ENCODE assay signal across 8 cellular contexts in genomic region chr5:86880785-86881492, GRCh38.
DNase-seq lines count a peak whose midpoint lies in the region; ATAC-seq and TF ChIP-seq lines count a peak whose summit lies in the region.

No MANE protein-coding gene starts in this region.

- DNase-seq in NCI-H82 treated with DMSO at 0.1 percent for 48 hours (lab: John Stamatoyannopoulos, UW; ENCODE audit: unreplicated experiment) (peak; percentile 75), osteocyte (ENCODE audit: extremely low spot score, unreplicated experiment) (no peak), OCI-M2 (lab: John Stamatoyannopoulos, UW; ENCODE audit: unreplicated experiment) (no peak)
- peak; percentile 22 to 32 for DNase-seq in activated T-cell treated with anti-CD3 and anti-CD28 coated beads, Interleukin-2, amount 50 U/mL, for 72 hours

- H3K4me3 Mint-ChIP-seq in activated T-cell treated with anti-CD3 and anti-CD28 coated beads, Interleukin-2, amount 50 U/mL, for 72 hours = no peak overlapping the region
- no peak overlapping the region for H3K4me3 Mint-ChIP-seq in osteocyte (ENCODE audit: unreplicated experiment)

- no peak for TF ChIP-seq POLR2A in gastroesophageal sphincter (IDR thresholded peaks at IDR 0.05)

- H3F3A ChIP-seq in DOHH2 (ENCODE audit: control insufficient read depth, insufficient read depth) = no peaks in the 10 kb centered on the region

- H3K4me1 Mint-ChIP-seq in activated T-cell treated with anti-CD3 and anti-CD28 coated beads, Interleukin-2, amount 50 U/mL, for 72 hours (ENCODE audit: low read depth) = no peaks in the 10 kb centered on the region
- H3K4me1 Mint-ChIP-seq in osteocyte (ENCODE audit: unreplicated experiment) = no peaks in the 10 kb centered on the region

- H3K4me3 ChIP-seq in DOHH2 (ENCODE audit: low read length) (no peak overlapping the region), gastroesophageal sphincter (no peak overlapping the region)

- 48 to 83% methylated on average over 2 to 3 of the region's 3 CpGs for WGBS in gastroesophageal sphincter (ENCODE audit: low coverage in 1 of 2), 2 donors

- ATAC-seq in GM21367 (IDR thresholded peaks at IDR 0.05; ENCODE audit: unreplicated experiment) (peak; percentile 95), HG03558 (IDR thresholded peaks at IDR 0.05; ENCODE audit: extremely low read depth, unreplicated experiment) (peak; percentile 90), gastroesophageal sphincter (peak; percentile 57)
- ATAC-seq in activated T-cell treated with anti-CD3 and anti-CD28 coated beads, Interleukin-2, amount 50 U/mL, for 72 hours (replicated peaks in 1 of 2) = peak; percentile 91 to 93

- TF ChIP-seq EP300 in gastroesophageal sphincter (IDR thresholded peaks at IDR 0.05) = no peak

- no peaks in the 10 kb centered on the region for H3K9me2 ChIP-seq in DOHH2 (replicated peaks; ENCODE audit: control insufficient read depth, low read length)

- H3K36me3 Mint-ChIP-seq in activated T-cell treated with anti-CD3 and anti-CD28 coated beads, Interleukin-2, amount 50 U/mL, for 72 hours (ENCODE audit: insufficient read depth in 2 of 2) = no peaks in the 10 kb centered on the region
- no peaks in the 10 kb centered on the region for H3K36me3 Mint-ChIP-seq in osteocyte (ENCODE audit: unreplicated experiment)

- H3K4me1 ChIP-seq in DOHH2 (ENCODE audit: control insufficient read depth, low read length) (no peaks in the 10 kb centered on the region), gastroesophageal sphincter (no peaks in the 10 kb centered on the region)

- TF ChIP-seq CTCF in DOHH2 (IDR thresholded peaks at IDR 0.05; ENCODE audit: low read depth, low read length, poor library complexity, severe bottlenecking) (peak; percentile 70), gastroesophageal sphincter (IDR thresholded peaks at IDR 0.05) (peak in 3 of 4 experiments; percentile 45 to 51 (median 48)), osteocyte (IDR thresholded peaks at IDR 0.05) (peak; percentile 72)

- H4K20me1 ChIP-seq in DOHH2 (ENCODE audit: control insufficient read depth, insufficient read depth, low read depth, low read length) = no peaks in the 10 kb centered on the region

- H3K27ac Mint-ChIP-seq in activated T-cell treated with anti-CD3 and anti-CD28 coated beads, Interleukin-2, amount 50 U/mL, for 72 hours = no peak overlapping the region
- no peak overlapping the region for H3K27ac Mint-ChIP-seq in osteocyte (ENCODE audit: unreplicated experiment)

- H3K4me2 ChIP-seq in DOHH2 (ENCODE audit: low read length) = no peak overlapping the region

- H3K9me3 ChIP-seq in DOHH2 (ENCODE audit: control insufficient read depth, insufficient read depth, low read length) (no peaks in the 10 kb centered on the region), gastroesophageal sphincter (no peaks in the 10 kb centered on the region)

- H3K27ac ChIP-seq in DOHH2 (ENCODE audit: low read depth, low read length) (no peak overlapping the region), gastroesophageal sphincter (no peak overlapping the region)

- no peaks in the 10 kb centered on the region for H3K9me3 Mint-ChIP-seq in activated T-cell treated with anti-CD3 and anti-CD28 coated beads, Interleukin-2, amount 50 U/mL, for 72 hours
- H3K9me3 Mint-ChIP-seq in osteocyte (ENCODE audit: unreplicated experiment) = no peaks in the 10 kb centered on the region

- H3K27me3 Mint-ChIP-seq in activated T-cell treated with anti-CD3 and anti-CD28 coated beads, Interleukin-2, amount 50 U/mL, for 72 hours (ENCODE audit: low read depth) = peaks cover 5% of the 10 kb centered on the region
- H3K27me3 Mint-ChIP-seq in osteocyte (ENCODE audit: unreplicated experiment) = no peaks in the 10 kb centered on the region

- no peaks in the 10 kb centered on the region for H3K79me2 ChIP-seq in DOHH2 (ENCODE audit: control insufficient read depth, low read length)

- H3K36me3 ChIP-seq in DOHH2 (ENCODE audit: control insufficient read depth, low read length) (no peaks in the 10 kb centered on the region), gastroesophageal sphincter (no peaks in the 10 kb centered on the region)

- H3K27me3 ChIP-seq in DOHH2 (ENCODE audit: control insufficient read depth, low read length) = no peaks in the 10 kb centered on the region
- H3K27me3 ChIP-seq in gastroesophageal sphincter = no peaks in the 10 kb centered on the region

Comparison
In these comparisons a context has a peak if more than half of its experiments do, and no peak if none do; other contexts are left out.
1. DNase-seq: peak in NCI-H82 treated with DMSO at 0.1 percent for 48 hours (single experiment) and activated T-cell treated with anti-CD3 and anti-CD28 coated beads, Interleukin-2, amount 50 U/mL, for 72 hours (2 of 2); none in osteocyte (single experiment) and OCI-M2 (single experiment).
2. Peak in every context shown above with its lines, with median percentiles within 50 percentile points of each other: CTCF ChIP-seq and ATAC-seq.